Comparison of ENCODE assay signal across 16 cellular contexts in the genomic region with DNA sequence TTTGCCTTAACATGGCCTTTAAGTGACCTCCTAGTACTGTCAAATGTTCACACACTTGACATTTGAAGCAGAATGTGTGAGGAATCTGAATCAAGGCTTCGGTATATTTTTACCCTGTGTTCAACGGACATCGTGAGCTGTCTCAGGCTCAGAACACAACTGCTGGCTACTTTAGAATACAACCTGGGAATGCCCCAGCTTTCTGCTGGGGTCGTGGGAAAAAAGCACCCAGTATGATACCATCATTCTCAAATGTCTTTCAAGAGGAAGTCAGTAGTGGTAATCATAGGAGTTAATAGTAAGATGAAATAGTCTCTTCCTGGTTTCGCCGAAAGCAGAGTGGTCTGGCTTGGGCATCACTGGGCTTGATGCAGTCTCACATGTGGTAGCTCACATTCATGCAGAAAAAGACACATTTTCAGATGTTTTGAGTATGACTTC.
A peak's percentile ranks its signal among the peaks of the same experiment; 100 is the strongest.
DNase-seq lines count a peak whose midpoint lies in the region; ATAC-seq, FAIRE-seq and TF ChIP-seq lines count a peak whose summit lies in the region.
"Had no signal": no experiment of that assay in that cellular context is flagged by ENCODE, and none has a peak within 500 bp of the region (broad histone marks: within the 10 kb centered on the region; RNA-seq: fewer than 3 reads in every experiment).

No MANE protein-coding gene starts in this region.

- H3K36me3 ChIP-seq in GM12878 (ENCODE audit: control insufficient read depth in 2 of 2, insufficient read depth in 2 of 2, low read length in 1 of 2), result no peaks in the 10 kb centered on the region; a peak in 1 of 4 replicates
- no peaks in the 10 kb centered on the region for H3K36me3 ChIP-seq in esophagus squamous epithelium

- peak; percentile 84 for FAIRE-seq in GM12878 (lab: Jason Lieb, UNC)

- H3K27ac ChIP-seq in GM12878 (ENCODE audit: control insufficient read depth, insufficient read depth), result peak overlapping the region; percentile 90
- H3K27ac ChIP-seq in esophagus squamous epithelium, result no peak overlapping the region

- ATAC-seq in GM18520 (IDR thresholded peaks at IDR 0.05; ENCODE audit: unreplicated experiment), result peak; percentile 62
- peak; percentile 65 for ATAC-seq in GM21423 (IDR thresholded peaks at IDR 0.05; ENCODE audit: unreplicated experiment)
- ATAC-seq in HG03039 (IDR thresholded peaks at IDR 0.05; ENCODE audit: unreplicated experiment), result peak; percentile 52
- peak; percentile 83 for ATAC-seq in GM12878

- peak overlapping the region; percentile 59; the same call in 1 of the 2 replicates for H3K4me2 ChIP-seq in GM12878 (ENCODE audit: control insufficient read depth, insufficient read depth)

- DNase-seq in GM12878 (ENCODE audit: low read depth, low spot score) (peak; percentile 92), esophagus squamous epithelium (lab: John Stamatoyannopoulos, UW) (no peak), NCI-H187 (lab: John Stamatoyannopoulos, UW) (no peak), NCI-H1694 (lab: John Stamatoyannopoulos, UW) (no peak), SKM-1 treated with dmso at 0.1 percent for 144 hours (lab: John Stamatoyannopoulos, UW; ENCODE audit: unreplicated experiment) (no peak)
- DNase-seq: CD8-positive, alpha-beta memory T cell; effector CD4-positive, alpha-beta T cell; glutamatergic neuron; NCI-H2029; posterior cingulate gyrus; substantia nigra; T-helper 2 cell had no signal

- H3K79me2 ChIP-seq in GM12878 (ENCODE audit: control insufficient read depth, insufficient read depth, low read length), result no peaks in the 10 kb centered on the region

- H3K27me3 ChIP-seq in GM12878 (replicated peaks in 1 of 2; ENCODE audit: control insufficient read depth in 2 of 2, insufficient read depth in 2 of 2, low read length in 1 of 2) (no peaks in the 10 kb centered on the region), esophagus squamous epithelium (no peaks in the 10 kb centered on the region)

- no peaks in the 10 kb centered on the region for H4K20me1 ChIP-seq in GM12878 (ENCODE audit: control insufficient read depth, insufficient read depth)

- CTCF ChIA-PET in GM12878 (lab: Yijun Ruan, JAX), result interaction anchor here (0.7 to 5.4 kb wide), 17 partner anchors 10 to 338 kb away, joined by 3 to 48 read pairs (median 6); partner anchors contain the start of gene CREB5

- H2AFZ ChIP-seq in GM12878 (ENCODE audit: control insufficient read depth, low read depth, low read length), result no peak overlapping the region; the same call in 1 of the 2 replicates

- H3K9me3 ChIP-seq in GM12878 (replicated peaks; ENCODE audit: control insufficient read depth, insufficient read depth, low read length) (no peaks in the 10 kb centered on the region), esophagus squamous epithelium (no peaks in the 10 kb centered on the region)

- TF ChIP-seq EP300 in GM12878 (IDR thresholded peaks at IDR 0.05; ENCODE audit: borderline replicate concordance in 1 of 2, control insufficient read depth in 1 of 2, low read depth in 2 of 2, low read length in 2 of 2), result peak in 1 of 2 experiments; percentile 38; a peak in 2 of 4 replicates

- peak; percentile 34 for TF ChIP-seq RAD21 in GM12878 (IDR thresholded peaks at IDR 0.05; ENCODE audit: insufficient read depth, low read depth, low read length)

- TF ChIP-seq CTCF in GM12878 (IDR thresholded peaks at IDR 0.05 in 2 of 3, conservative IDR thresholded peaks at IDR 0.05 in 1 of 3; ENCODE audit: control insufficient read depth in 2 of 3, extremely low read depth in 1 of 3, insufficient read depth in 1 of 3, low read depth in 3 of 3, low read length in 3 of 3) (no peak), esophagus squamous epithelium (IDR thresholded peaks at IDR 0.05) (no peak)

- intact Hi-C loops in GM12878 (cut with micrococcal nuclease; ENCODE audit: unreplicated experiment), result loop anchor here (1.0 to 5.0 kb wide), 8 partner anchors 30 to 208 kb away; no protein-coding TSS in a partner anchor
- intact Hi-C loops in esophagus squamous epithelium (cut with DNase I), result no loop called here

- POLR2A ChIA-PET in GM12878 (lab: Charles Lee), result interaction anchor here (0.7 to 5.4 kb wide), 15 partner anchors 10 to 139 kb away, joined by 3 to 81 read pairs (median 8); partner anchors contain the start of gene CREB5

- RAD21 ChIA-PET in GM12878 (lab: Charles Lee; ENCODE audit: unreplicated experiment), result interaction anchor here (0.8 to 7.4 kb wide), 29 partner anchors 11 to 374 kb away, joined by 3 to 192 read pairs (median 6); partner anchors contain the start of gene CREB5

- H3K4me3 ChIP-seq in GM12878 (no peak overlapping the region), esophagus squamous epithelium (no peak overlapping the region)
- H3K4me3 ChIP-seq: lung had no signal

- no TSS peak for BruUV-seq in GM12878 (replicated peaks; lab: Mats Ljungman, UMichigan)

- TF ChIP-seq POLR2A in GM12878 (IDR thresholded peaks at IDR 0.05; ENCODE audit: low read depth, low read length) (no peak), esophagus squamous epithelium (IDR thresholded peaks at IDR 0.05) (no peak)

- in situ Hi-C loops in GM12878 (cut with MboI), result loop anchor here (5.0 kb wide), 1 partner anchor 143 kb away; no protein-coding TSS in a partner anchor

- SMC1A ChIA-PET in GM12878 (lab: Charles Lee; ENCODE audit: uncharacterized antibody, unreplicated experiment), result interaction anchor here (0.5 to 11.7 kb wide), 25 partner anchors 11 to 206 kb away, joined by 3 to 177 read pairs (median 16); partner anchors contain the start of gene CREB5

- WGBS in GM12878 (ENCODE audit: insufficient coverage, insufficient replicate concordance, low lambda C conversion rate, missing lambda C conversion rate), result 0% methylated on average over 6 of the region's 6 CpGs
- WGBS in esophagus squamous epithelium, 2 donors, result 65 to 76% methylated on average over 6 of the region's 6 CpGs

- peaks cover 41% of the 10 kb centered on the region for H3K4me1 ChIP-seq in GM12878 (ENCODE audit: control insufficient read depth, insufficient read depth, low read length)
- H3K4me1 ChIP-seq in esophagus squamous epithelium, result peaks cover 0 to 4% (median 0%) of the 10 kb centered on the region in 3 donors

- peak overlapping the region; percentile 56 for H3K9ac ChIP-seq in GM12878 (ENCODE audit: control insufficient read depth, insufficient read depth, low read length)

TF ChIP-seq in GM12878, 131 proteins besides CTCF, POLR2A, EP300 and RAD21 (continues in another document):
- TF ChIP-seq IKZF1 (conservative IDR thresholded peaks at IDR 0.05) (peak; percentile 78; the same call in 1 of the 2 replicates), HDAC2 (IDR thresholded peaks at IDR 0.05) (no peak), SREBF1 (IDR thresholded peaks at IDR 0.05; ENCODE audit: low read length) (peak; percentile 17; the same call in 1 of the 2 replicates), LARP7 (IDR thresholded peaks at IDR 0.05) (no peak), ESRRA (IDR thresholded peaks at IDR 0.05; ENCODE audit: low read length) (no peak), FOS (IDR thresholded peaks at IDR 0.05; ENCODE audit: borderline replicate concordance, extremely low read depth, insufficient read length) (no peak), SMAD5 (IDR thresholded peaks at IDR 0.05; ENCODE audit: low read depth) (no peak; the same call in 1 of the 2 replicates), CEBPB (IDR thresholded peaks at IDR 0.05; ENCODE audit: borderline replicate concordance in 1 of 2, low read depth in 2 of 2, low read length in 2 of 2) (peak in 1 of 2 experiments; percentile 25; a peak in 1 of 4 replicates), KLF5 (IDR thresholded peaks at IDR 0.05; ENCODE audit: partially characterized antibody) (no peak)
- TF ChIP-seq, protein P1, sequence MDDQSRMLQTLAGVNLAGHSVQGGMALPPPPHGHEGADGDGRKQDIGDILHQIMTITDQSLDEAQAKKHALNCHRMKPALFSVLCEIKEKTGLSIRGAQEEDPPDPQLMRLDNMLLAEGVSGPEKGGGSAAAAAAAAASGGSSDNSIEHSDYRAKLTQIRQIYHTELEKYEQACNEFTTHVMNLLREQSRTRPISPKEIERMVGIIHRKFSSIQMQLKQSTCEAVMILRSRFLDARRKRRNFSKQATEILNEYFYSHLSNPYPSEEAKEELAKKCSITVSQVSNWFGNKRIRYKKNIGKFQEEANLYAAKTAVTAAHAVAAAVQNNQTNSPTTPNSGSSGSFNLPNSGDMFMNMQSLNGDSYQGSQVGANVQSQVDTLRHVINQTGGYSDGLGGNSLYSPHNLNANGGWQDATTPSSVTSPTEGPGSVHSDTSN (IDR thresholded peaks at IDR 0.05; ENCODE audit: insufficient replicate concordance, low read depth, low read length), result no peak
- TF ChIP-seq, protein P2, sequence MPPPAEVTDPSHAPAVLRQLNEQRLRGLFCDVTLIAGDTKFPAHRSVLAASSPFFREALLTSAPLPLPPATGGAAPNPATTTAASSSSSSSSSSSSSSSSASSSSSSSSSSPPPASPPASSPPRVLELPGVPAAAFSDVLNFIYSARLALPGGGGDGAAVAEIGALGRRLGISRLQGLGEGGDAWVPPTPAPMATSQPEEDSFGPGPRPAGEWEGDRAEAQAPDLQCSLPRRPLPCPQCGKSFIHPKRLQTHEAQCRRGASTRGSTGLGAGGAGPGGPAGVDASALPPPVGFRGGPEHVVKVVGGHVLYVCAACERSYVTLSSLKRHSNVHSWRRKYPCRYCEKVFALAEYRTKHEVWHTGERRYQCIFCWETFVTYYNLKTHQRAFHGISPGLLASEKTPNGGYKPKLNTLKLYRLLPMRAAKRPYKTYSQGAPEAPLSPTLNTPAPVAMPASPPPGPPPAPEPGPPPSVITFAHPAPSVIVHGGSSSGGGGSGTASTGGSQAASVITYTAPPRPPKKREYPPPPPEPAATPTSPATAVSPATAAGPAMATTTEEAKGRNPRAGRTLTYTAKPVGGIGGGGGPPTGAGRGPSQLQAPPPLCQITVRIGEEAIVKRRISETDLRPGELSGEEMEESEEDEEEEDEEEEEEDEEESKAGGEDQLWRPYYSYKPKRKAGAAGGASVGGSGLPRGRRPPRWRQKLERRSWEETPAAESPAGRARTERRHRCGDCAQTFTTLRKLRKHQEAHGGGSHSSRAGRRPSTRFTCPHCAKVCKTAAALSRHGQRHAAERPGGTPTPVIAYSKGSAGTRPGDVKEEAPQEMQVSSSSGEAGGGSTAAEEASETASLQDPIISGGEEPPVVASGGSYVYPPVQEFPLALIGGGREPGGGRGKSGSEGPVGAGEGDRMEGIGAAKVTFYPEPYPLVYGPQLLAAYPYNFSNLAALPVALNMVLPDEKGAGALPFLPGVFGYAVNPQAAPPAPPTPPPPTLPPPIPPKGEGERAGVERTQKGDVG (CRISPR knock-in tag; IDR thresholded peaks at IDR 0.05), result no peak
